14 cellular contexts compared by ENCODE assay signal in the genomic region with DNA sequence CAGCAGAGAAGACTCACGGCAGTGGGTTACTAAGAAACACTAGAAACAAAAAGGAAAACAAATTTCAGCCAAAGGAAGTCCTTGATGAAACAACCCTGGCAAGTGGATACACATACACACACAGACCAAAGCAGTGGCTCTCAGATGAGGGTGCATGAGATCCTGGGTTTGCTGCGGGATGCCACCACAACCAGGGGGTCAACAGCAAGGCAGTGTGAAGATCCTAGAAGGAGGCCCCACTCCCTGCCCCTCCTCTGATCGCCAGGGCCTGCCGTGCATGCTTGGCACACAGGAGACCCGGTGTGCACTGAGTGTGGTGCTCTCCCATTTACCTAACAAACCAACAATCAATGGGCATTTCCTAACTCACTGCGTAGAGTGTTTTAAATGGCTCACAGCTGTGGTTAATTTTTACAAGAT.
DNase-seq lines count a peak whose midpoint lies in the region; ATAC-seq, FAIRE-seq and TF ChIP-seq lines count a peak whose summit lies in the region.
"Had no signal": no experiment of that assay in that cellular context is flagged by ENCODE, and none has a peak within 500 bp of the region (broad histone marks: within the 10 kb centered on the region; RNA-seq: fewer than 3 reads in every experiment).

No MANE protein-coding gene starts in this region.

- H3K9me3 ChIP-seq in Caco-2 = no peaks in the 10 kb centered on the region
- H3K9me3 ChIP-seq: ovary had no signal

- intact Hi-C loops in Caco-2 (cut with micrococcal nuclease; ENCODE audit: unreplicated experiment) = no loop called here

- no peak for TF ChIP-seq CTCF in Caco-2 (IDR thresholded peaks at IDR 0.05; ENCODE audit: insufficient read depth in 1 of 2, low read depth in 1 of 2, low read length in 1 of 2, severe bottlenecking in 1 of 2, unreplicated experiment in 1 of 2)

- H3K36me3 ChIP-seq in Caco-2 (ENCODE audit: control insufficient read depth, insufficient read depth, low read length) (no peaks in the 10 kb centered on the region), rectal smooth muscle tissue (ENCODE audit: control insufficient read depth, insufficient read depth, low read length) (peaks cover 3% of the 10 kb centered on the region)
- H3K36me3 ChIP-seq: ovary had no signal

- in situ Hi-C loops in ACHN (cut with HindIII; ENCODE audit: low pct_ligation_motif_present, low pct_unique_long_range_greater_than_20kb, low sequenced_read_pairs) = no loop called here

- H3K27me3 ChIP-seq in Caco-2 (replicated peaks; ENCODE audit: control insufficient read depth, insufficient read depth, low read length) (no peaks in the 10 kb centered on the region), rectal smooth muscle tissue (ENCODE audit: control insufficient read depth, insufficient read depth, low read length) (no peaks in the 10 kb centered on the region)
- H3K27me3 ChIP-seq: ovary had no signal

- peaks cover 26% of the 10 kb centered on the region for H3K4me1 Mint-ChIP-seq in Caco-2 (ENCODE audit: low read depth, unreplicated experiment)
- H3K4me1 Mint-ChIP-seq in activated T-helper 17 cell treated with anti-CD3 and anti-CD28 coated beads, Interleukin-2, amount 50 U/mL, for 72 hours = peaks cover 59% of the 10 kb centered on the region

- peak overlapping the region; percentile 22 for H3K4me3 Mint-ChIP-seq in Caco-2 (ENCODE audit: unreplicated experiment)
- H3K4me3 Mint-ChIP-seq in activated T-helper 17 cell treated with anti-CD3 and anti-CD28 coated beads, Interleukin-2, amount 50 U/mL, for 72 hours = no peak overlapping the region
- H3K4me3 Mint-ChIP-seq: brain had no signal

- CTCF ChIA-PET in Caco-2 (lab: Charles Lee) = no interaction called here

- H3K4me3 ChIP-seq in Caco-2 (ENCODE audit: low read depth, low read length) (no peak overlapping the region), rectal smooth muscle tissue (ENCODE audit: low read length) (no peak overlapping the region)
- H3K4me3 ChIP-seq: ovary had no signal

- peak overlapping the region; percentile 72 for H3K27ac Mint-ChIP-seq in Caco-2 (ENCODE audit: unreplicated experiment)
- no peak overlapping the region for H3K27ac Mint-ChIP-seq in activated T-helper 17 cell treated with anti-CD3 and anti-CD28 coated beads, Interleukin-2, amount 50 U/mL, for 72 hours

- peaks cover 33% of the 10 kb centered on the region for H3K4me1 ChIP-seq in Caco-2
- peaks cover 37% of the 10 kb centered on the region for H3K4me1 ChIP-seq in rectal smooth muscle tissue (ENCODE audit: control insufficient read depth, insufficient read depth, low read length)

- peak overlapping the region; percentile 58 for H3K27ac ChIP-seq in rectal smooth muscle tissue (ENCODE audit: low read depth, low read length)
- H3K27ac ChIP-seq: VCaP had no signal

- DNase-seq in Caco-2 (no peak), fibroblast of the conjunctiva (ENCODE audit: low read depth) (peak; percentile 47), GM12892 (ENCODE audit: insufficient read length) (no peak), ACHN (no peak), NCI-H1417 treated with DMSO at 0.1 percent for 48 hours (lab: John Stamatoyannopoulos, UW) (no peak)
- no peak for DNase-seq in activated effector memory CD4-positive, alpha-beta T cell treated with Interleukin-2 at 50 U/mL for 16 hours
- DNase-seq: DMS53, HCEC 1CT, NCI-H1105 had no signal

- TF ChIP-seq POLR2A in GM12892 (IDR thresholded peaks at IDR 0.05; ENCODE audit: low read depth, low read length) = no peak

- H3K9ac ChIP-seq in rectal smooth muscle tissue (ENCODE audit: low read length) = no peak overlapping the region

- BruUV-seq in Caco-2 (replicated peaks; lab: Mats Ljungman, UMichigan) = no TSS peak

- peak; percentile 10 for ATAC-seq in activated T-helper 17 cell treated with anti-CD3 and anti-CD28 coated beads, Interleukin-2, amount 50 U/mL, for 72 hours (replicated peaks)

- no peaks in the 10 kb centered on the region for H3K27me3 Mint-ChIP-seq in Caco-2 (ENCODE audit: insufficient read depth, unreplicated experiment)
- H3K27me3 Mint-ChIP-seq in activated T-helper 17 cell treated with anti-CD3 and anti-CD28 coated beads, Interleukin-2, amount 50 U/mL, for 72 hours = no peaks in the 10 kb centered on the region
- H3K27me3 Mint-ChIP-seq: brain had no signal

- no peaks in the 10 kb centered on the region for H3K36me3 Mint-ChIP-seq in Caco-2 (ENCODE audit: insufficient read depth, unreplicated experiment)
- peaks cover 13% of the 10 kb centered on the region for H3K36me3 Mint-ChIP-seq in activated T-helper 17 cell treated with anti-CD3 and anti-CD28 coated beads, Interleukin-2, amount 50 U/mL, for 72 hours (ENCODE audit: low read depth)
- H3K36me3 Mint-ChIP-seq: brain had no signal

- POLR2A ChIA-PET in Caco-2 (lab: Charles Lee) = no interaction called here

- no peak for FAIRE-seq in GM12892 (lab: Jason Lieb, UNC)

- no peaks in the 10 kb centered on the region for H3K9me3 Mint-ChIP-seq in Caco-2 (ENCODE audit: unreplicated experiment)
- no peaks in the 10 kb centered on the region for H3K9me3 Mint-ChIP-seq in activated T-helper 17 cell treated with anti-CD3 and anti-CD28 coated beads, Interleukin-2, amount 50 U/mL, for 72 hours
- H3K9me3 Mint-ChIP-seq: brain had no signal
